1 cellular context compared by ENCODE assay signal in genomic region chr4:53717064-53717549, GRCh38.
A peak's percentile ranks its signal among the peaks of the same experiment; 100 is the strongest.
TF ChIP-seq lines count a peak whose summit lies in the region.

No MANE protein-coding gene starts in this region.

TF ChIP-seq in K562, 482 proteins besides CTCF, POLR2A, EP300 and RAD21 (continued from another document):
- no peak for TF ChIP-seq MGA (IDR thresholded peaks at IDR 0.05)
- peak; percentile 69 for TF ChIP-seq MAFG (tag; conservative IDR thresholded peaks at IDR 0.05)
- TF ChIP-seq PKNOX1 (IDR thresholded peaks at IDR 0.05): no peak
- TF ChIP-seq GTF2B (IDR thresholded peaks at IDR 0.05; ENCODE audit: extremely low read depth, insufficient read length): no peak
- TF ChIP-seq ZNF764 (CRISPR knock-in tag; IDR thresholded peaks at IDR 0.05; ENCODE audit: low read depth): no peak
- no peak for TF ChIP-seq MEF2D (tag; conservative IDR thresholded peaks at IDR 0.05; ENCODE audit: low read depth)
- TF ChIP-seq ZNF778 (CRISPR knock-in tag; IDR thresholded peaks at IDR 0.05): no peak
- TF ChIP-seq BCOR (IDR thresholded peaks at IDR 0.05): 0 out of 2 replicates have a peak, but pooled peaks have one; percentile 24
- no peak for TF ChIP-seq SFPQ (IDR thresholded peaks at IDR 0.05; ENCODE audit: low read depth, low read length)
- TF ChIP-seq RBM14 (IDR thresholded peaks at IDR 0.05; ENCODE audit: borderline replicate concordance, insufficient read depth, low read depth, low read length): no peak
- no peak for TF ChIP-seq ZNF134 (CRISPR knock-in tag; conservative IDR thresholded peaks at IDR 0.05)
- TF ChIP-seq ZC3H4 (CRISPR knock-in tag; IDR thresholded peaks at IDR 0.05; ENCODE audit: borderline replicate concordance): no peak
- TF ChIP-seq ZEB2 (IDR thresholded peaks at IDR 0.05): no peak
- TF ChIP-seq ZNF316 (IDR thresholded peaks at IDR 0.05): peak; percentile 41; the same call in 1 of the 2 replicates
- no peak for TF ChIP-seq TAF1 (IDR thresholded peaks at IDR 0.05; ENCODE audit: control insufficient read depth, extremely low read depth, insufficient read depth, low read length, severe bottlenecking)
- TF ChIP-seq FOSL1 (tag; conservative IDR thresholded peaks at IDR 0.05): peak; percentile 42
- TF ChIP-seq C11orf30 (IDR thresholded peaks at IDR 0.05; ENCODE audit: low read depth): peak; percentile 40; the same call in 1 of the 2 replicates
